ENCODE assay signal across 29 cellular contexts in genomic region chr10:56123247-56123646, GRCh38.
"Had no signal": no experiment of that assay in that cellular context is flagged by ENCODE, and none has a peak within 500 bp of the region (broad histone marks: within the 10 kb centered on the region; RNA-seq: fewer than 3 reads in every experiment).

No MANE protein-coding gene starts in this region.

- H2AFZ ChIP-seq: parathyroid adenoma had no signal

- H3K79me2 ChIP-seq: parathyroid adenoma had no signal

- H3K4me3 ChIP-seq: ovary, psoas muscle, right lobe of liver, sigmoid colon, stomach, thoracic aorta, thyroid gland, tibial nerve, upper lobe of left lung, vagina had no signal

- H3K36me3 ChIP-seq: neutrophil, ovary, right lobe of liver, sigmoid colon, stomach, thoracic aorta, thyroid gland, tibial nerve, upper lobe of left lung, vagina had no signal

- H3K27ac ChIP-seq: neutrophil, ovary, parathyroid adenoma, psoas muscle, right lobe of liver, sigmoid colon, stomach, thoracic aorta, thyroid gland, tibial nerve, upper lobe of left lung, vagina had no signal

- H3K27me3 ChIP-seq: neutrophil, ovary, right lobe of liver, sigmoid colon, stomach, thyroid gland, tibial nerve, upper lobe of left lung, vagina had no signal

- H3K4me3 Mint-ChIP-seq: naive thymus-derived CD8-positive, alpha-beta T cell; natural killer cell treated with Interleukin-12 subunit alpha and Interleukin-12 subunit beta and Interleukin-15 and Interleukin-18, amount 100 ng/mL, for 72 hours; nephron progenitor cell; neural crest cell; stimulated activated memory B cell treated with anti-CD40 and anti-IgM and Interleukin-4, amounts not matched to agents 10 μg/mL and 1 μg/mL and 100 μg/mL, for 72 hours; stimulated activated naive CD8-positive, alpha-beta T cell treated with anti-CD3 and anti-CD28 coated beads, Interleukin-15, Interleukin-2, amounts not matched to agents 100 ng/mL and 50 ng/mL, for 24 hours had no signal

- H3K36me3 Mint-ChIP-seq: naive thymus-derived CD8-positive, alpha-beta T cell; natural killer cell treated with Interleukin-12 subunit alpha and Interleukin-12 subunit beta and Interleukin-15 and Interleukin-18, amount 100 ng/mL, for 72 hours; stimulated activated memory B cell treated with anti-CD40 and anti-IgM and Interleukin-4, amounts not matched to agents 10 μg/mL and 1 μg/mL and 100 μg/mL, for 72 hours had no signal

- DNase-seq: naive thymus-derived CD8-positive, alpha-beta T cell; nephron progenitor cell; nucleus accumbens; ovary; posterior cingulate gyrus; psoas muscle; right cardiac atrium; right lobe of liver; sigmoid colon; small intestine; stimulated activated CD4-positive, alpha-beta T cell treated with anti-CD3 and anti-CD28 coated beads, Interleukin-1b, Interleukin-23, amount 100 ng/mL, for 48 hours; stimulated activated CD4-positive, alpha-beta T cell treated with anti-CD3 and anti-CD28 coated beads, Interleukin-4, amount 100 ng/mL, for 1 hour; stimulated activated CD4-positive, alpha-beta T cell treated with anti-CD3 and anti-CD28 coated beads, Interleukin-4, amount 100 ng/mL, for 4 hours; stimulated activated CD8-positive, alpha-beta memory T cell treated with anti-CD3 and anti-CD28 coated beads, Interleukin-4, amount 100 ng/mL, for 48 hours; stimulated activated naive CD4-positive, alpha-beta T cell treated with Interleukin-2 at 50 U/mL for 16 hours; stomach; thyroid gland; trophoblast cell; upper lobe of left lung had no signal

- H3K27me3 Mint-ChIP-seq: naive thymus-derived CD8-positive, alpha-beta T cell; natural killer cell treated with Interleukin-12 subunit alpha and Interleukin-12 subunit beta and Interleukin-15 and Interleukin-18, amount 100 ng/mL, for 72 hours; progenitor cell of endocrine pancreas; stimulated activated memory B cell treated with anti-CD40 and anti-IgM and Interleukin-4, amounts not matched to agents 10 μg/mL and 1 μg/mL and 100 μg/mL, for 72 hours; stimulated activated naive CD8-positive, alpha-beta T cell treated with anti-CD3 and anti-CD28 coated beads, Interleukin-15, Interleukin-2, amounts not matched to agents 100 ng/mL and 50 ng/mL, for 24 hours had no signal

- H3K9ac ChIP-seq: parathyroid adenoma had no signal

- H3K9me3 Mint-ChIP-seq: nephron progenitor cell; neural crest cell; stimulated activated memory B cell treated with anti-CD40 and anti-IgM and Interleukin-4, amounts not matched to agents 10 μg/mL and 1 μg/mL and 100 μg/mL, for 72 hours had no signal

- H3K4me1 Mint-ChIP-seq: naive thymus-derived CD8-positive, alpha-beta T cell; nephron progenitor cell; neural crest cell; stimulated activated memory B cell treated with anti-CD40 and anti-IgM and Interleukin-4, amounts not matched to agents 10 μg/mL and 1 μg/mL and 100 μg/mL, for 72 hours had no signal

- H3K4me1 ChIP-seq: parathyroid adenoma, psoas muscle, right lobe of liver, sigmoid colon, stomach, thyroid gland, tibial nerve, upper lobe of left lung, vagina had no signal

- H3K9me3 ChIP-seq: neutrophil, ovary, psoas muscle, right lobe of liver, sigmoid colon, thoracic aorta, thyroid gland, tibial nerve, upper lobe of left lung, vagina had no signal

- ATAC-seq: naive thymus-derived CD8-positive, alpha-beta T cell; natural killer cell treated with Interleukin-12 subunit alpha and Interleukin-12 subunit beta and Interleukin-15 and Interleukin-18, amount 100 ng/mL, for 72 hours; psoas muscle; right cardiac atrium; right lobe of liver; stimulated activated memory B cell treated with anti-CD40 and anti-IgM and Interleukin-4, amounts not matched to agents 10 μg/mL and 1 μg/mL and 100 μg/mL, for 72 hours had no signal

- H3K27ac Mint-ChIP-seq: naive thymus-derived CD8-positive, alpha-beta T cell; natural killer cell treated with Interleukin-12 subunit alpha and Interleukin-12 subunit beta and Interleukin-15 and Interleukin-18, amount 100 ng/mL, for 72 hours; nephron progenitor cell; progenitor cell of endocrine pancreas; stimulated activated memory B cell treated with anti-CD40 and anti-IgM and Interleukin-4, amounts not matched to agents 10 μg/mL and 1 μg/mL and 100 μg/mL, for 72 hours; stimulated activated naive CD8-positive, alpha-beta T cell treated with anti-CD3 and anti-CD28 coated beads, Interleukin-15, Interleukin-2, amounts not matched to agents 100 ng/mL and 50 ng/mL, for 24 hours had no signal
